In the genomic region with DNA sequence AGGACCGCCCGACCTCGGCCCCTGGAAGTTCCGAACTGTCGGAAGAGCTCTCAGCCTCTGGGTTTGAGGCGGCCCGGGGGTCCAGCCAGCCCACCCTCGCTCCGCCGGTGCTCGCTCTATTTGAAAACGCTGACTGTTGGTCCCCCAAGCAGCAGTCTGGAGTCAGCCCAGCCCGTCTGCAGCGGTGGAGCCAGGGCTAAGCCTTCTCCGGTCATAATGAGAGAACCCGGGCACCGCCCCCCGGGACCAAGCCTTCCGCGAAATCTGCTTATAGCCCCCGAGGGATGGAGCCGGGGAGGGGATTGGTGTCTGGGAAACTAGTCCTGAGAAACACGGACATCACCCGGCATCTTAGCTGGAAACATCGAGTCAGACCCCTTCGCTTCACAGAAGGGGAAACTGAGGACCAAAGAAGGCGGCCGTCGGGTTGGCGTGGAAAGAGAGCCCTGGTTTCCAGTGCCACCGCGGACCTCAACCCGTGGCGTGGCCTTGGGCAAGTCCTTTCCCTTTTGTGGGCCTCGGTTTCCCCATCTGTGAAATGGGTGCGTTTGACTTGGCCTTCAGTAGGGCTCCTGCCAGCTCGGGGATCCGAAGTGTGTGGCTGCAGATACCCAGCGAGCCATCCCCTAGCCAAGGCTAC, we compare ENCODE assay signal across 8 cellular contexts. TPM values are rescaled to one million over a fixed set of nuclear protein-coding genes. Genes with fewer than 3 reads are reported as not detected.
A peak's percentile ranks its signal among the peaks of the same experiment; 100 is the strongest.
DNase-seq lines count a peak whose midpoint lies in the region; ATAC-seq and TF ChIP-seq lines count a peak whose summit lies in the region.

No MANE protein-coding gene starts in this region.

- peak overlapping the region; percentile 93 for H3K9ac ChIP-seq in HUES6 (ENCODE audit: low read length)

- DNase-seq in activated naive CD4-positive, alpha-beta T cell treated with anti-CD3 and anti-CD28 coated beads, Interleukin-2, amount 50 U/mL, for 72 hours (ENCODE audit: low spot score in 2 of 2) = no peak
- DNase-seq in immature natural killer cell (no peak), DMS 273 treated with DMSO at 0.1 percent for 48 hours (lab: John Stamatoyannopoulos, UW) (no peak), anterior cingulate cortex (lab: John Stamatoyannopoulos, UW) (no peak)
- peak in 1 of 2 donors; percentile 62 for DNase-seq in stimulated activated effector memory CD8-positive, alpha-beta T cell treated with anti-CD3 and anti-CD28 coated beads, Interleukin-12 subunit alpha, Interleukin-12 subunit beta, amount 100 ng/mL, for 72 hours (ENCODE audit: low spot score in 2 of 2)

- H3K4me3 Mint-ChIP-seq in immature natural killer cell = peak overlapping the region; percentile 90 to 97 (median 93)
- peak overlapping the region; percentile 99 for H3K4me3 Mint-ChIP-seq in stimulated activated effector memory CD8-positive, alpha-beta T cell treated with anti-CD3 and anti-CD28 coated beads, Interleukin-12 subunit alpha, Interleukin-12 subunit beta, amount 100 ng/mL, for 72 hours

- H3K27ac ChIP-seq in HUES6 (ENCODE audit: low read depth, low read length) = no peak overlapping the region; the same call in 1 of the 2 replicates

- H3K27me3 Mint-ChIP-seq in immature natural killer cell (ENCODE audit: low read depth in 3 of 3) = peaks cover 5 to 13% (median 6%) of the 10 kb centered on the region in 3 donors

- H3K36me3 ChIP-seq in HUES6 (ENCODE audit: control insufficient read depth, insufficient read depth, low read length) = peaks cover 6% of the 10 kb centered on the region; the same call in 1 of the 2 replicates

- TF ChIP-seq POLR2A in GM18505 (IDR thresholded peaks at IDR 0.05; ENCODE audit: borderline replicate concordance, extremely low read depth, insufficient read depth, insufficient read length) = no peak

- peak overlapping the region; percentile 62 to 75 for H3K27ac Mint-ChIP-seq in activated naive CD4-positive, alpha-beta T cell treated with anti-CD3 and anti-CD28 coated beads, Interleukin-2, amount 50 U/mL, for 72 hours
- H3K27ac Mint-ChIP-seq in immature natural killer cell = peak overlapping the region in 2 of 6 donors; percentile 1 to 71
- H3K27ac Mint-ChIP-seq in stimulated activated effector memory CD8-positive, alpha-beta T cell treated with anti-CD3 and anti-CD28 coated beads, Interleukin-12 subunit alpha, Interleukin-12 subunit beta, amount 100 ng/mL, for 72 hours = peak overlapping the region; percentile 92

- H3K9me3 Mint-ChIP-seq in activated naive CD4-positive, alpha-beta T cell treated with anti-CD3 and anti-CD28 coated beads, Interleukin-2, amount 50 U/mL, for 72 hours = no peaks in the 10 kb centered on the region
- no peaks in the 10 kb centered on the region for H3K9me3 Mint-ChIP-seq in immature natural killer cell
- H3K9me3 Mint-ChIP-seq in stimulated activated effector memory CD8-positive, alpha-beta T cell treated with anti-CD3 and anti-CD28 coated beads, Interleukin-12 subunit alpha, Interleukin-12 subunit beta, amount 100 ng/mL, for 72 hours = no peaks in the 10 kb centered on the region

- ATAC-seq in activated naive CD4-positive, alpha-beta T cell treated with anti-CD3 and anti-CD28 coated beads, Interleukin-2, amount 50 U/mL, for 72 hours = no peak
- ATAC-seq in stimulated activated effector memory CD8-positive, alpha-beta T cell treated with anti-CD3 and anti-CD28 coated beads, Interleukin-12 subunit alpha, Interleukin-12 subunit beta, amount 100 ng/mL, for 72 hours = peak; percentile 22
- ATAC-seq in HG03460 (IDR thresholded peaks at IDR 0.05; ENCODE audit: unreplicated experiment) = no peak
- ATAC-seq in GM18505 (IDR thresholded peaks at IDR 0.05; ENCODE audit: unreplicated experiment) = no peak

- H3K36me3 Mint-ChIP-seq in activated naive CD4-positive, alpha-beta T cell treated with anti-CD3 and anti-CD28 coated beads, Interleukin-2, amount 50 U/mL, for 72 hours = peaks cover 10 to 43% of the 10 kb centered on the region in 2 donors
- H3K36me3 Mint-ChIP-seq in immature natural killer cell = peaks cover 0 to 3% (median 0%) of the 10 kb centered on the region in 3 donors
- peaks cover 56% of the 10 kb centered on the region for H3K36me3 Mint-ChIP-seq in stimulated activated effector memory CD8-positive, alpha-beta T cell treated with anti-CD3 and anti-CD28 coated beads, Interleukin-12 subunit alpha, Interleukin-12 subunit beta, amount 100 ng/mL, for 72 hours

- peak overlapping the region; percentile 84 for H3K4me3 ChIP-seq in HUES6 (ENCODE audit: low read depth, low read length)

- H3K4me1 ChIP-seq in HUES6 (ENCODE audit: control insufficient read depth, insufficient read depth, low read length) = peaks cover 37% of the 10 kb centered on the region; the same call in 1 of the 2 replicates

- peaks cover 12% of the 10 kb centered on the region; the same call in 1 of the 2 replicates for H3K27me3 ChIP-seq in HUES6 (ENCODE audit: control insufficient read depth, insufficient read depth, low read length)

- H3K4me1 Mint-ChIP-seq in immature natural killer cell = peaks cover 33 to 43% of the 10 kb centered on the region in 2 donors
- H3K4me1 Mint-ChIP-seq in stimulated activated effector memory CD8-positive, alpha-beta T cell treated with anti-CD3 and anti-CD28 coated beads, Interleukin-12 subunit alpha, Interleukin-12 subunit beta, amount 100 ng/mL, for 72 hours = peaks cover 43% of the 10 kb centered on the region

- H3K9me3 ChIP-seq in HUES6 (ENCODE audit: control insufficient read depth, insufficient read depth, low read depth, low read length) = no peaks in the 10 kb centered on the region

RNA-seq across cellular contexts. Expression of a gene that starts 1.0 kb away (rescaled TPM):
- 10 to 100 TPM in 1 of 2 donors, 1 to 10 TPM in 1; 9.5 to 85.9 TPM for total RNA-seq in activated naive CD4-positive, alpha-beta T cell treated with anti-CD3 and anti-CD28 coated beads, Interleukin-2, amount 50 U/mL, for 72 hours
- polyA plus RNA-seq in immature natural killer cell = under 1 TPM in 2 of 3 donors, not detected in 1; 0.03 to 0.10 TPM
